In the genomic region with DNA sequence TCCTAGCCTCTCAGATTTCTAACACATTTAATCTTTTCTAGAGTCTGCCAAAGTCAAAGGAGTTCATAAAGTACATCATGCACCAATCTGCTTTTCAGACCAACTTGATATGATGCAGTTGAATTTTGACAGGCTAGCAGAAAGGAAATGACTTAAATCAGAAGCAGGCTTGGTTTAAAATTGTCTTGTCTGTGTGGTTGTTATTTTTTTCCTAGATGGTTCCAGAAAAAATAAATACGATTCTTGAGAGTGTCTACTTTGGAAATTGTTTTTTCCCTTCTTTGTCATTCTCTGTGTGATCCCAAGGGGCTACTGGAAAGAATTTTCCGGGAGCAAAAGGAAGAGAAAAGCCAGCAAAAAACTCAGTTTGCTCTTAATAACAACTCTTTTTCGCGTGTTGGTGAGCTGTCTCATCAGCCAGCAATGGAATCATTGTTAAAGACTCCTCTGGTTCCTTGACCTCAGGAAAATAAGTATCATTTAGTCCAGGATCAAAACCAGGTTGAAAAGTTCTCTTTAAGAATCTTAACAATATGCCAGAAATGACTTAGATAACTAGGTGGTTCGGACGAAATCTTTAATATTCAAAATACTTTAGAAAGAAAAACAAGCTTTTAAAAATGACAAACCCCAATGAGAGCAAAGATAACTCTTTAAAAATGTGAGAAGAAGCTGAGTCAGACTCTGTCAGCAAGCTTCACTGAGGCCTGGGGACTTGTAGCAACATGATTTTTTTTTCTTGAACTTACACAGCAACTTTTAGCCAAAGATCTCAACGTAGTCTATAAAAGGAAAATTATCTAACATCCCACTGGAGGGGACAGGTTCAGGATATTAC, we compare ENCODE assay signal across 12 cellular contexts. TPM values are rescaled to one million over a fixed set of nuclear protein-coding genes. Genes with fewer than 3 reads are reported as not detected.
A peak's percentile ranks its signal among the peaks of the same experiment; 100 is the strongest.
DNase-seq lines count a peak whose midpoint lies in the region; ATAC-seq and TF ChIP-seq lines count a peak whose summit lies in the region.
"Had no signal": no experiment of that assay in that cellular context is flagged by ENCODE, and none has a peak within 500 bp of the region (broad histone marks: within the 10 kb centered on the region; RNA-seq: fewer than 3 reads in every experiment).

No MANE protein-coding gene starts in this region.

- intact Hi-C loops in mammary epithelial cell (cut with micrococcal nuclease), result loop anchor here (5.0 kb wide), 1 partner anchor 50 kb away; the partner anchor contains the start of gene GAB1
- intact Hi-C loops in left ventricle myocardium superior (cut with micrococcal nuclease), result no loop called here

- DNase-seq in GM23338 (ENCODE audit: low spot score) (no peak), mammary epithelial cell (peak; percentile 78), left ventricle myocardium superior (no peak), H7 (no peak), NCI-H1092 treated with DMSO at 0.1 percent for 48 hours (lab: John Stamatoyannopoulos, UW) (no peak), DMS114 treated with DMSO at 0.1 percent for 48 hours (lab: John Stamatoyannopoulos, UW; ENCODE audit: unreplicated experiment) (no peak), NCI-H1694 (lab: John Stamatoyannopoulos, UW) (no peak)
- DNase-seq: activated CD4-positive, alpha-beta T cell treated with anti-CD3 and anti-CD28 coated beads for 36 hours; NCI-H1436 had no signal

- peaks cover 22% of the 10 kb centered on the region for H3K4me1 Mint-ChIP-seq in GM23338
- H3K4me1 Mint-ChIP-seq: activated CD4-positive, alpha-beta T cell treated with anti-CD3 and anti-CD28 coated beads for 36 hours had no signal

- H3K9ac ChIP-seq in mammary epithelial cell (ENCODE audit: insufficient read depth, low read length) (peak overlapping the region; percentile 30), skeletal muscle satellite cell (ENCODE audit: low read depth, low read length) (peak overlapping the region; percentile 51)

- H3K9me2 ChIP-seq in GM23338 (ENCODE audit: insufficient read depth), result 0 out of 2 replicates have a peak, but pooled peaks cover 4% of the 10 kb centered on the region

- H3K79me2 ChIP-seq in GM23338 (replicated peaks; ENCODE audit: insufficient read depth), result no peaks in the 10 kb centered on the region
- no peaks in the 10 kb centered on the region for H3K79me2 ChIP-seq in mammary epithelial cell (ENCODE audit: insufficient read depth, low read length)

- in situ Hi-C loops in mammary epithelial cell (cut with MboI; ENCODE audit: low sequenced_read_pairs in 2 of 2), result no loop called here

- peak overlapping the region; percentile 33; the same call in 1 of the 2 replicates for H3K27ac Mint-ChIP-seq in GM23338
- H3K27ac Mint-ChIP-seq: activated CD4-positive, alpha-beta T cell treated with anti-CD3 and anti-CD28 coated beads for 36 hours; activated naive CD8-positive, alpha-beta T cell had no signal

- 14% methylated on average over 7 of the region's 7 CpGs for WGBS in mammary epithelial cell (ENCODE audit: low coverage, missing lambda C conversion rate)

- H3K27me3 Mint-ChIP-seq in GM23338 (ENCODE audit: insufficient read depth, low read depth, poor library complexity), result no peaks in the 10 kb centered on the region

- no peak for ATAC-seq in GM23338
- peak; percentile 76 for ATAC-seq in left ventricle myocardium superior
- ATAC-seq: activated CD4-positive, alpha-beta T cell treated with anti-CD3 and anti-CD28 coated beads for 36 hours had no signal

- H3K4me1 ChIP-seq in GM23338 (ENCODE audit: insufficient read depth), result peaks cover 13% of the 10 kb centered on the region; the same call in 1 of the 2 replicates
- peaks cover 35% of the 10 kb centered on the region for H3K4me1 ChIP-seq in mammary epithelial cell (ENCODE audit: insufficient read depth, low read length)
- peaks cover 19% of the 10 kb centered on the region for H3K4me1 ChIP-seq in skeletal muscle satellite cell (ENCODE audit: control insufficient read depth, insufficient read depth, low read length)

- TF ChIP-seq CTCF in GM23338 (conservative IDR thresholded peaks at IDR 0.05; ENCODE audit: low read depth in 2 of 2) (no peak), mammary epithelial cell (conservative IDR thresholded peaks at IDR 0.05 in 1 of 2, IDR thresholded peaks at IDR 0.05 in 1 of 2; ENCODE audit: extremely low read depth in 1 of 2, insufficient read depth in 1 of 2, low read depth in 1 of 2, low read length in 2 of 2) (no peak)

- H2AFZ ChIP-seq in GM23338 (peak overlapping the region; percentile 84; the same call in 1 of the 2 replicates), mammary epithelial cell (ENCODE audit: low read depth, low read length) (peak overlapping the region; percentile 73)

- H3K36me3 Mint-ChIP-seq in GM23338 (ENCODE audit: low read depth), result no peaks in the 10 kb centered on the region
- H3K36me3 Mint-ChIP-seq: activated naive CD8-positive, alpha-beta T cell had no signal

- H3K9me3 ChIP-seq in mammary epithelial cell (replicated peaks; ENCODE audit: insufficient read depth, low read length), result no peaks in the 10 kb centered on the region
- no peaks in the 10 kb centered on the region for H3K9me3 ChIP-seq in skeletal muscle satellite cell (replicated peaks; ENCODE audit: low read length)

- H3K4me3 ChIP-seq in GM23338 (no peak overlapping the region), mammary epithelial cell (replicated peaks in 1 of 3; ENCODE audit: insufficient read depth in 1 of 3, low read depth in 2 of 3, low read length in 3 of 3) (peak overlapping the region in 2 of 3 experiments; percentile 2 to 8), skeletal muscle satellite cell (ENCODE audit: low read length) (peak overlapping the region; percentile 15), H7 (ENCODE audit: insufficient read depth, low read depth, low read length) (no peak overlapping the region)

- H3K27me3 ChIP-seq in GM23338 (ENCODE audit: insufficient read depth) (no peaks in the 10 kb centered on the region), mammary epithelial cell (ENCODE audit: insufficient read depth, low read length) (no peaks in the 10 kb centered on the region), skeletal muscle satellite cell (ENCODE audit: control insufficient read depth, insufficient read depth, low read length) (no peaks in the 10 kb centered on the region), H7 (ENCODE audit: control insufficient read depth, insufficient read depth, low read length) (no peaks in the 10 kb centered on the region)

- no peak overlapping the region for H3K4me3 Mint-ChIP-seq in GM23338
- H3K4me3 Mint-ChIP-seq: activated CD4-positive, alpha-beta T cell treated with anti-CD3 and anti-CD28 coated beads for 36 hours; activated naive CD8-positive, alpha-beta T cell; neural crest cell had no signal

- H3F3A ChIP-seq in GM23338 (replicated peaks; ENCODE audit: low read depth), result no peaks in the 10 kb centered on the region

- CTCF ChIA-PET in mammary epithelial cell (lab: Charles Lee; ENCODE audit: low non-redundant PET), result no interaction called here

- H3K4me2 ChIP-seq in GM23338 (0 out of 2 replicates have a peak overlapping the region, but pooled peaks have one; percentile 15), mammary epithelial cell (ENCODE audit: insufficient read depth, low read depth, low read length) (peak overlapping the region; percentile 59), skeletal muscle satellite cell (ENCODE audit: low read length) (peak overlapping the region; percentile 68)

- dilution Hi-C loops in mammary epithelial cell (cut with HindIII; ENCODE audit: low sequenced_read_pairs), result no loop called here

- H4K20me1 ChIP-seq in GM23338 (replicated peaks; ENCODE audit: insufficient read depth) (no peaks in the 10 kb centered on the region), mammary epithelial cell (ENCODE audit: insufficient read depth, low read length) (no peaks in the 10 kb centered on the region)

- BruUV-seq in mammary epithelial cell (replicated peaks; lab: Mats Ljungman, UMichigan), result TSS peak; percentile 67

- no peaks in the 10 kb centered on the region for H3K9me3 Mint-ChIP-seq in GM23338

- no peaks in the 10 kb centered on the region for H3K36me3 ChIP-seq in GM23338 (ENCODE audit: insufficient read depth)
- H3K36me3 ChIP-seq in mammary epithelial cell (ENCODE audit: insufficient read depth, low read length), result no peaks in the 10 kb centered on the region
- no peaks in the 10 kb centered on the region for H3K36me3 ChIP-seq in skeletal muscle satellite cell (ENCODE audit: insufficient read depth, low read length)
- no peaks in the 10 kb centered on the region for H3K36me3 ChIP-seq in H7 (replicated peaks; ENCODE audit: control insufficient read depth, insufficient read depth, low read length)

- no peak overlapping the region for H3K27ac ChIP-seq in GM23338 (ENCODE audit: low read depth)
- peak overlapping the region; percentile 79 for H3K27ac ChIP-seq in mammary epithelial cell (ENCODE audit: insufficient read depth, low read depth, low read length)

TF ChIP-seq in GM23338, 12 proteins besides CTCF, POLR2A, EP300 and RAD21 (continues in another document):
- TF ChIP-seq NANOG (IDR thresholded peaks at IDR 0.05; ENCODE audit: borderline replicate concordance) (no peak), ZNF331 (CRISPR knock-in tag; IDR thresholded peaks at IDR 0.05; ENCODE audit: low read depth) (no peak), JUNB (IDR thresholded peaks at IDR 0.05; ENCODE audit: unreplicated experiment) (no peak), EZH2phosphoT487 (IDR thresholded peaks at IDR 0.05; ENCODE audit: unreplicated experiment) (no peak), STAT1 (IDR thresholded peaks at IDR 0.05; ENCODE audit: unreplicated experiment) (no peak), EZH2 (IDR thresholded peaks at IDR 0.05; ENCODE audit: low read depth, unreplicated experiment) (no peak)

RNA-seq across cellular contexts. Expression of gene GAB1, which starts 49.7 kb away (rescaled TPM):
- 18.4 and 32.6 TPM in 2 replicates for total RNA-seq in GM23338 (2014; rRNA removed; shearing (Covaris generic))
- polyA plus RNA-seq in GM23338 (2016; fragmentation: Nextera tagmentation; extraction: Ambion mirVana) (3.6 and 4.0 TPM in 2 replicates), mammary epithelial cell (9.1 TPM)
- total RNA-seq in mammary epithelial cell (10 to 100 TPM; 20.5 to 20.7 TPM), left ventricle myocardium superior (90.7 TPM)
- 67.3 TPM for polyA minus RNA-seq in mammary epithelial cell
- total RNA-seq in skeletal muscle satellite cell (2012; rRNA removed), result 5.0 and 6.3 TPM in 2 replicates
- total RNA-seq in H7 (2014; rRNA removed; shearing (Covaris generic)), result 14.1 and 23.4 TPM in 2 replicates

Comparison
In these comparisons a context has a peak if more than half of its experiments do, and no peak if none do; other contexts are left out.
1. H3K4me2 ChIP-seq: peak in every context shown above with its lines; median percentile 68 in skeletal muscle satellite cell; 59 in mammary epithelial cell; 15 in GM23338.
2. H3K4me3 ChIP-seq: peak in mammary epithelial cell (2 of 3) and skeletal muscle satellite cell (single experiment); none in GM23338 (single experiment) and H7 (single experiment).